ENCODE assay signal across 2 cellular contexts in the genomic region with DNA sequence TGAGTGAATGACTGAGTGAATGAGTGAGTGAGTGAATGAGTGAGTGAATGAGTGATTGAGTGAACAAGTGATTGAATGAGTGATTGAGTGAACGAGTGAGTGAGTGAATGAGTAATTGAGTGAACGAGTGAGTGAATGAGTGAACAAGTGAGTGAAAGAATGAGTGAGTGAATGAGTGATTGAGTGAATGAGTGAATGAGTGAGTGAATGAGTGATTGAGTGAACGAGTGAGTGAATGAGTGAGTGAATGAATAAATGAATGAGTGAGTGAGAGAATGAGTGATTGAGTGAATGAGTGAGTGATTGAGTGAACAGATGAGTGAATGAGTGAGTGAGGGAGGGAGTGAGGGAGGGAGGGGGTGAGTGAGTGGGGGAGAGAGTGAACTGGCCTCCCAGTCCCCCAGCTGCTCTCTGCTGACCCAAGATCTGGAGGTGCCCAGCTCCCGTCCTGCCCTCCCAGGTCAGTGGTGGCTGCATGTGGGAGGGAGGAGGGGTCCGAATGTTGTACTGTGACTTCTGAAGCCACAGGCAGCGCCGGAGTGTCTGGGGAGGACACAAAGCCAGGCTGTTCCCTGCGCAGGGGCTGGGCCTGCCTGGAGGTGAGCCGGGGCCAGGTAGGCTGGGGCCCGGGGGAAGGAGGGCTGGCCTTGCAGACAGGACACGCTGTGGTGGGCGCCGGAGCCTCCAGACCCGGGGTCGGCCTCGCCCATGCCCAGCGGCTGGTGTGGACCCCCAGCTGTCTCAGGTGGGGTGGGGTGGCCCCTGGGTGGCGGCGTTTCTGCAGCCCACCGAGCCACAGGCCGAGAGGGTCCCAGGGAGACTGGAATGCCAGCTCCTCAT.
TF ChIP-seq lines count a peak whose summit lies in the region.

No MANE protein-coding gene starts in this region.

TF ChIP-seq in WTC11, 78 proteins besides CTCF, POLR2A, EP300 and RAD21 (continued from another document and continues in another):
- TF ChIP-seq, protein P1, sequence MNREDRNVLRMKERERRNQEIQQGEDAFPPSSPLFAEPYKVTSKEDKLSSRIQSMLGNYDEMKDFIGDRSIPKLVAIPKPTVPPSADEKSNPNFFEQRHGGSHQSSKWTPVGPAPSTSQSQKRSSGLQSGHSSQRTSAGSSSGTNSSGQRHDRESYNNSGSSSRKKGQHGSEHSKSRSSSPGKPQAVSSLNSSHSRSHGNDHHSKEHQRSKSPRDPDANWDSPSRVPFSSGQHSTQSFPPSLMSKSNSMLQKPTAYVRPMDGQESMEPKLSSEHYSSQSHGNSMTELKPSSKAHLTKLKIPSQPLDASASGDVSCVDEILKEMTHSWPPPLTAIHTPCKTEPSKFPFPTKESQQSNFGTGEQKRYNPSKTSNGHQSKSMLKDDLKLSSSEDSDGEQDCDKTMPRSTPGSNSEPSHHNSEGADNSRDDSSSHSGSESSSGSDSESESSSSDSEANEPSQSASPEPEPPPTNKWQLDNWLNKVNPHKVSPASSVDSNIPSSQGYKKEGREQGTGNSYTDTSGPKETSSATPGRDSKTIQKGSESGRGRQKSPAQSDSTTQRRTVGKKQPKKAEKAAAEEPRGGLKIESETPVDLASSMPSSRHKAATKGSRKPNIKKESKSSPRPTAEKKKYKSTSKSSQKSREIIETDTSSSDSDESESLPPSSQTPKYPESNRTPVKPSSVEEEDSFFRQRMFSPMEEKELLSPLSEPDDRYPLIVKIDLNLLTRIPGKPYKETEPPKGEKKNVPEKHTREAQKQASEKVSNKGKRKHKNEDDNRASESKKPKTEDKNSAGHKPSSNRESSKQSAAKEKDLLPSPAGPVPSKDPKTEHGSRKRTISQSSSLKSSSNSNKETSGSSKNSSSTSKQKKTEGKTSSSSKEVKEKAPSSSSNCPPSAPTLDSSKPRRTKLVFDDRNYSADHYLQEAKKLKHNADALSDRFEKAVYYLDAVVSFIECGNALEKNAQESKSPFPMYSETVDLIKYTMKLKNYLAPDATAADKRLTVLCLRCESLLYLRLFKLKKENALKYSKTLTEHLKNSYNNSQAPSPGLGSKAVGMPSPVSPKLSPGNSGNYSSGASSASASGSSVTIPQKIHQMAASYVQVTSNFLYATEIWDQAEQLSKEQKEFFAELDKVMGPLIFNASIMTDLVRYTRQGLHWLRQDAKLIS (CRISPR knock-in tag; IDR thresholded peaks at IDR 0.05; ENCODE audit: borderline replicate concordance) = no peak
- no peak for TF ChIP-seq EMX1 (CRISPR knock-in tag; IDR thresholded peaks at IDR 0.05)
- TF ChIP-seq, protein P2, sequence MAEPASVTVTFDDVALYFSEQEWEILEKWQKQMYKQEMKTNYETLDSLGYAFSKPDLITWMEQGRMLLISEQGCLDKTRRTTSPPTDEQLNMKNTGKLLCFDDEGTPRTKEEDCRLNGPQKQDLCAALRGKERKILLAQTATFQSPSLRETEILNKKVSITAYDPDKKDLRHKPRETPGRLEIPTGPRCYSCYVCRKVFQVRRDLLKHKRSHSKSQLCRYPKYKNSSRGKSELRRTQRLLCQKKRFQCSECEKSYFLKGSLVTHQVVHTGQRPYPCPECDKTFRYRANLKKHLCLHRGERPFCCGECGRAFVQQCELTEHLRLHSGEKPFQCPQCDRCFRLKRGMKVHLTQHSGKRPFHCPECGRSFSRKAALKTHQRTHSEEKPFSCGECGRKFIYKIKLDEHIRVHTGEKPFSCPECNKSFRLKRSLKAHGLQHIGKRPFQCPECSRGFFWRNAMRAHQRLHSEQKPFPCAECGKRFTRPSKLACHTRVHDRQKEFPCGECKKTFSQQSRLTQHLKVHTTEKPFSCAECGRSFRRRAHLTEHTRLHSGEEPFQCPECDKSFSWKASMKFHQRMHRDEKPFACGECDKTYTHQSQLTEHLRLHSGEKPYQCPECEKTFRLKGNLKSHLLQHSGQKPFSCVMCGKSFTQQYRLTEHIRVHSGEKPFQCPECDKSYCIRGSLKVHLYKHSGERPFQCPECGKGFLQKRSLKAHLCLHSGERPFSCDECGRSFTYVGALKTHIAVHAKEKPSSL (CRISPR knock-in tag; conservative IDR thresholded peaks at IDR 0.05) = no peak
- TF ChIP-seq NFE2L1 (CRISPR knock-in tag; IDR thresholded peaks at IDR 0.05) = no peak
- no peak for TF ChIP-seq ZNF317 (CRISPR knock-in tag; IDR thresholded peaks at IDR 0.05; ENCODE audit: borderline replicate concordance, low read depth)
- TF ChIP-seq, protein P3, sequence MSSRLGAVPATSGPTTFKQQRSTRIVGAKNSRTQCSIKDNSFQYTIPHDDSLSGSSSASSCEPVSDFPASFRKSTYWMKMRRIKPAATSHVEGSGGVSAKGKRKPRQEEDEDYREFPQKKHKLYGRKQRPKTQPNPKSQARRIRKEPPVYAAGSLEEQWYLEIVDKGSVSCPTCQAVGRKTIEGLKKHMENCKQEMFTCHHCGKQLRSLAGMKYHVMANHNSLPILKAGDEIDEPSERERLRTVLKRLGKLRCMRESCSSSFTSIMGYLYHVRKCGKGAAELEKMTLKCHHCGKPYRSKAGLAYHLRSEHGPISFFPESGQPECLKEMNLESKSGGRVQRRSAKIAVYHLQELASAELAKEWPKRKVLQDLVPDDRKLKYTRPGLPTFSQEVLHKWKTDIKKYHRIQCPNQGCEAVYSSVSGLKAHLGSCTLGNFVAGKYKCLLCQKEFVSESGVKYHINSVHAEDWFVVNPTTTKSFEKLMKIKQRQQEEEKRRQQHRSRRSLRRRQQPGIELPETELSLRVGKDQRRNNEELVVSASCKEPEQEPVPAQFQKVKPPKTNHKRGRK (CRISPR knock-in tag; IDR thresholded peaks at IDR 0.05; ENCODE audit: borderline replicate concordance) = no peak
- TF ChIP-seq, protein P4, sequence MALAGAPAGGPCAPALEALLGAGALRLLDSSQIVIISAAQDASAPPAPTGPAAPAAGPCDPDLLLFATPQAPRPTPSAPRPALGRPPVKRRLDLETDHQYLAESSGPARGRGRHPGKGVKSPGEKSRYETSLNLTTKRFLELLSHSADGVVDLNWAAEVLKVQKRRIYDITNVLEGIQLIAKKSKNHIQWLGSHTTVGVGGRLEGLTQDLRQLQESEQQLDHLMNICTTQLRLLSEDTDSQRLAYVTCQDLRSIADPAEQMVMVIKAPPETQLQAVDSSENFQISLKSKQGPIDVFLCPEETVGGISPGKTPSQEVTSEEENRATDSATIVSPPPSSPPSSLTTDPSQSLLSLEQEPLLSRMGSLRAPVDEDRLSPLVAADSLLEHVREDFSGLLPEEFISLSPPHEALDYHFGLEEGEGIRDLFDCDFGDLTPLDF (CRISPR knock-in tag; IDR thresholded peaks at IDR 0.05) = no peak
- no peak for TF ChIP-seq ESRRA (CRISPR knock-in tag; IDR thresholded peaks at IDR 0.05; ENCODE audit: borderline replicate concordance)
- TF ChIP-seq KAT7 (CRISPR knock-in tag; IDR thresholded peaks at IDR 0.05; ENCODE audit: borderline replicate concordance) = no peak
- no peak for TF ChIP-seq ATF1 (CRISPR knock-in tag; IDR thresholded peaks at IDR 0.05)
- no peak for TF ChIP-seq RORB (CRISPR knock-in tag; IDR thresholded peaks at IDR 0.05)
- TF ChIP-seq, protein P5, sequence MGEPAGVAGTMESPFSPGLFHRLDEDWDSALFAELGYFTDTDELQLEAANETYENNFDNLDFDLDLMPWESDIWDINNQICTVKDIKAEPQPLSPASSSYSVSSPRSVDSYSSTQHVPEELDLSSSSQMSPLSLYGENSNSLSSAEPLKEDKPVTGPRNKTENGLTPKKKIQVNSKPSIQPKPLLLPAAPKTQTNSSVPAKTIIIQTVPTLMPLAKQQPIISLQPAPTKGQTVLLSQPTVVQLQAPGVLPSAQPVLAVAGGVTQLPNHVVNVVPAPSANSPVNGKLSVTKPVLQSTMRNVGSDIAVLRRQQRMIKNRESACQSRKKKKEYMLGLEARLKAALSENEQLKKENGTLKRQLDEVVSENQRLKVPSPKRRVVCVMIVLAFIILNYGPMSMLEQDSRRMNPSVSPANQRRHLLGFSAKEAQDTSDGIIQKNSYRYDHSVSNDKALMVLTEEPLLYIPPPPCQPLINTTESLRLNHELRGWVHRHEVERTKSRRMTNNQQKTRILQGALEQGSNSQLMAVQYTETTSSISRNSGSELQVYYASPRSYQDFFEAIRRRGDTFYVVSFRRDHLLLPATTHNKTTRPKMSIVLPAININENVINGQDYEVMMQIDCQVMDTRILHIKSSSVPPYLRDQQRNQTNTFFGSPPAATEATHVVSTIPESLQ (CRISPR knock-in tag; IDR thresholded peaks at IDR 0.05) = no peak
- no peak for TF ChIP-seq CREM (CRISPR knock-in tag; IDR thresholded peaks at IDR 0.05)

TF ChIP-seq in neural cell, 6 proteins besides CTCF, POLR2A, EP300 and RAD21 (continued from another document):
- TF ChIP-seq, protein P6, sequence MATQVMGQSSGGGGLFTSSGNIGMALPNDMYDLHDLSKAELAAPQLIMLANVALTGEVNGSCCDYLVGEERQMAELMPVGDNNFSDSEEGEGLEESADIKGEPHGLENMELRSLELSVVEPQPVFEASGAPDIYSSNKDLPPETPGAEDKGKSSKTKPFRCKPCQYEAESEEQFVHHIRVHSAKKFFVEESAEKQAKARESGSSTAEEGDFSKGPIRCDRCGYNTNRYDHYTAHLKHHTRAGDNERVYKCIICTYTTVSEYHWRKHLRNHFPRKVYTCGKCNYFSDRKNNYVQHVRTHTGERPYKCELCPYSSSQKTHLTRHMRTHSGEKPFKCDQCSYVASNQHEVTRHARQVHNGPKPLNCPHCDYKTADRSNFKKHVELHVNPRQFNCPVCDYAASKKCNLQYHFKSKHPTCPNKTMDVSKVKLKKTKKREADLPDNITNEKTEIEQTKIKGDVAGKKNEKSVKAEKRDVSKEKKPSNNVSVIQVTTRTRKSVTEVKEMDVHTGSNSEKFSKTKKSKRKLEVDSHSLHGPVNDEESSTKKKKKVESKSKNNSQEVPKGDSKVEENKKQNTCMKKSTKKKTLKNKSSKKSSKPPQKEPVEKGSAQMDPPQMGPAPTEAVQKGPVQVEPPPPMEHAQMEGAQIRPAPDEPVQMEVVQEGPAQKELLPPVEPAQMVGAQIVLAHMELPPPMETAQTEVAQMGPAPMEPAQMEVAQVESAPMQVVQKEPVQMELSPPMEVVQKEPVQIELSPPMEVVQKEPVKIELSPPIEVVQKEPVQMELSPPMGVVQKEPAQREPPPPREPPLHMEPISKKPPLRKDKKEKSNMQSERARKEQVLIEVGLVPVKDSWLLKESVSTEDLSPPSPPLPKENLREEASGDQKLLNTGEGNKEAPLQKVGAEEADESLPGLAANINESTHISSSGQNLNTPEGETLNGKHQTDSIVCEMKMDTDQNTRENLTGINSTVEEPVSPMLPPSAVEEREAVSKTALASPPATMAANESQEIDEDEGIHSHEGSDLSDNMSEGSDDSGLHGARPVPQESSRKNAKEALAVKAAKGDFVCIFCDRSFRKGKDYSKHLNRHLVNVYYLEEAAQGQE (IDR thresholded peaks at IDR 0.05; ENCODE audit: borderline replicate concordance) = no peak
